Comparison of ENCODE assay signal across 1 cellular context in the genomic region with DNA sequence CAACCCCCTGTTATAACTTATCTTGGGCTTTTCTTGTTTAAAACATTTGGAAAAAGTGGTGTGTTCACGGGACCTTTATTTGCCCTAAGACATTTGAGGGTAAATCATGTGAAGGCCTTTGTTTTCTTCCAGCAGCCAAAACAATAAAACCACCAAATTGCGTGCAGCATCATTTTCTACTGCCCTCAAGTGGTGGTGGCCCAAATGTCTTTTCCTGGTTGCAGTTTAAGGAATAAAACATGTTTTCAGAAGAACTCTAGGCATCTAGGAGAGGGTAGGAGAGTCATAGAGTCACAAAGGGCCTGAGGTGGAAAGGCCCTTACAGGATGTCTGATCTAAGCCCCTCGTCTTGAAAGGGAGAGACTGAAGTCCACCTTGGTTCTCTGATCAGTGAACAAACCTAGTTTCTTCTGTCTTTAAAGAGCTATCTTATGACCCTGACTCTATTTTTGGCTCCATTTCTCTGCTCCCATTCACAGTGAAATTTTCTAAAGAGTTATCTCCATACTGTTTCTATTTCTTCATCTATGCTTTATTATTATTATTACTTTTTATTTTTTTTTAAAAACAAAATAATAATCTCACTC.
TF ChIP-seq lines count a peak whose summit lies in the region.

No MANE protein-coding gene starts in this region.

TF ChIP-seq in HEK293, 187 proteins besides CTCF, POLR2A, EP300 and RAD21 (continued from another document):
- TF ChIP-seq SETDB1 (IDR thresholded peaks at IDR 0.05; ENCODE audit: insufficient read length, low read length): no peak
- no peak for TF ChIP-seq ZNF473 (tag by site-specific recombination; IDR thresholded peaks at IDR 0.05)
- TF ChIP-seq ZNF654 (tag by site-specific recombination; IDR thresholded peaks at IDR 0.05; ENCODE audit: low read depth): peak; percentile 81
- TF ChIP-seq ZSCAN30 (tag by site-specific recombination; IDR thresholded peaks at IDR 0.05): peak; percentile 92
- TF ChIP-seq ZNF660 (tag by site-specific recombination; IDR thresholded peaks at IDR 0.05): peak; percentile 81
- TF ChIP-seq, protein P1, sequence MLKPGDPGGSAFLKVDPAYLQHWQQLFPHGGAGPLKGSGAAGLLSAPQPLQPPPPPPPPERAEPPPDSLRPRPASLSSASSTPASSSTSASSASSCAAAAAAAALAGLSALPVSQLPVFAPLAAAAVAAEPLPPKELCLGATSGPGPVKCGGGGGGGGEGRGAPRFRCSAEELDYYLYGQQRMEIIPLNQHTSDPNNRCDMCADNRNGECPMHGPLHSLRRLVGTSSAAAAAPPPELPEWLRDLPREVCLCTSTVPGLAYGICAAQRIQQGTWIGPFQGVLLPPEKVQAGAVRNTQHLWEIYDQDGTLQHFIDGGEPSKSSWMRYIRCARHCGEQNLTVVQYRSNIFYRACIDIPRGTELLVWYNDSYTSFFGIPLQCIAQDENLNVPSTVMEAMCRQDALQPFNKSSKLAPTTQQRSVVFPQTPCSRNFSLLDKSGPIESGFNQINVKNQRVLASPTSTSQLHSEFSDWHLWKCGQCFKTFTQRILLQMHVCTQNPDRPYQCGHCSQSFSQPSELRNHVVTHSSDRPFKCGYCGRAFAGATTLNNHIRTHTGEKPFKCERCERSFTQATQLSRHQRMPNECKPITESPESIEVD (tag by site-specific recombination; IDR thresholded peaks at IDR 0.05): peak; percentile 87
- TF ChIP-seq, protein P2, sequence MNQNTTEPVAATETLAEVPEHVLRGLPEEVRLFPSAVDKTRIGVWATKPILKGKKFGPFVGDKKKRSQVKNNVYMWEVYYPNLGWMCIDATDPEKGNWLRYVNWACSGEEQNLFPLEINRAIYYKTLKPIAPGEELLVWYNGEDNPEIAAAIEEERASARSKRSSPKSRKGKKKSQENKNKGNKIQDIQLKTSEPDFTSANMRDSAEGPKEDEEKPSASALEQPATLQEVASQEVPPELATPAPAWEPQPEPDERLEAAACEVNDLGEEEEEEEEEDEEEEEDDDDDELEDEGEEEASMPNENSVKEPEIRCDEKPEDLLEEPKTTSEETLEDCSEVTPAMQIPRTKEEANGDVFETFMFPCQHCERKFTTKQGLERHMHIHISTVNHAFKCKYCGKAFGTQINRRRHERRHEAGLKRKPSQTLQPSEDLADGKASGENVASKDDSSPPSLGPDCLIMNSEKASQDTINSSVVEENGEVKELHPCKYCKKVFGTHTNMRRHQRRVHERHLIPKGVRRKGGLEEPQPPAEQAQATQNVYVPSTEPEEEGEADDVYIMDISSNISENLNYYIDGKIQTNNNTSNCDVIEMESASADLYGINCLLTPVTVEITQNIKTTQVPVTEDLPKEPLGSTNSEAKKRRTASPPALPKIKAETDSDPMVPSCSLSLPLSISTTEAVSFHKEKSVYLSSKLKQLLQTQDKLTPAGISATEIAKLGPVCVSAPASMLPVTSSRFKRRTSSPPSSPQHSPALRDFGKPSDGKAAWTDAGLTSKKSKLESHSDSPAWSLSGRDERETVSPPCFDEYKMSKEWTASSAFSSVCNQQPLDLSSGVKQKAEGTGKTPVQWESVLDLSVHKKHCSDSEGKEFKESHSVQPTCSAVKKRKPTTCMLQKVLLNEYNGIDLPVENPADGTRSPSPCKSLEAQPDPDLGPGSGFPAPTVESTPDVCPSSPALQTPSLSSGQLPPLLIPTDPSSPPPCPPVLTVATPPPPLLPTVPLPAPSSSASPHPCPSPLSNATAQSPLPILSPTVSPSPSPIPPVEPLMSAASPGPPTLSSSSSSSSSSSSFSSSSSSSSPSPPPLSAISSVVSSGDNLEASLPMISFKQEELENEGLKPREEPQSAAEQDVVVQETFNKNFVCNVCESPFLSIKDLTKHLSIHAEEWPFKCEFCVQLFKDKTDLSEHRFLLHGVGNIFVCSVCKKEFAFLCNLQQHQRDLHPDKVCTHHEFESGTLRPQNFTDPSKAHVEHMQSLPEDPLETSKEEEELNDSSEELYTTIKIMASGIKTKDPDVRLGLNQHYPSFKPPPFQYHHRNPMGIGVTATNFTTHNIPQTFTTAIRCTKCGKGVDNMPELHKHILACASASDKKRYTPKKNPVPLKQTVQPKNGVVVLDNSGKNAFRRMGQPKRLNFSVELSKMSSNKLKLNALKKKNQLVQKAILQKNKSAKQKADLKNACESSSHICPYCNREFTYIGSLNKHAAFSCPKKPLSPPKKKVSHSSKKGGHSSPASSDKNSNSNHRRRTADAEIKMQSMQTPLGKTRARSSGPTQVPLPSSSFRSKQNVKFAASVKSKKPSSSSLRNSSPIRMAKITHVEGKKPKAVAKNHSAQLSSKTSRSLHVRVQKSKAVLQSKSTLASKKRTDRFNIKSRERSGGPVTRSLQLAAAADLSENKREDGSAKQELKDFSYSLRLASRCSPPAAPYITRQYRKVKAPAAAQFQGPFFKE (tag by site-specific recombination; IDR thresholded peaks at IDR 0.05; ENCODE audit: borderline replicate concordance): no peak
- no peak for TF ChIP-seq ZNF548 (tag by site-specific recombination; IDR thresholded peaks at IDR 0.05)
- no peak for TF ChIP-seq ZFHX2 (tag by site-specific recombination; conservative IDR thresholded peaks at IDR 0.05)
- TF ChIP-seq ZNF2 (tag by site-specific recombination; IDR thresholded peaks at IDR 0.05): peak; percentile 70
- no peak for TF ChIP-seq ZNF404 (tag by site-specific recombination; IDR thresholded peaks at IDR 0.05)
- no peak for TF ChIP-seq ZNF155 (tag by site-specific recombination; IDR thresholded peaks at IDR 0.05)
- peak; percentile 29; the same call in 1 of the 2 replicates for TF ChIP-seq IKZF3 (tag by site-specific recombination; IDR thresholded peaks at IDR 0.05)
- 0 out of 2 replicates have a peak, but pooled peaks have one; percentile 35 for TF ChIP-seq ZEB2 (tag by site-specific recombination; IDR thresholded peaks at IDR 0.05)
- TF ChIP-seq, protein P3, sequence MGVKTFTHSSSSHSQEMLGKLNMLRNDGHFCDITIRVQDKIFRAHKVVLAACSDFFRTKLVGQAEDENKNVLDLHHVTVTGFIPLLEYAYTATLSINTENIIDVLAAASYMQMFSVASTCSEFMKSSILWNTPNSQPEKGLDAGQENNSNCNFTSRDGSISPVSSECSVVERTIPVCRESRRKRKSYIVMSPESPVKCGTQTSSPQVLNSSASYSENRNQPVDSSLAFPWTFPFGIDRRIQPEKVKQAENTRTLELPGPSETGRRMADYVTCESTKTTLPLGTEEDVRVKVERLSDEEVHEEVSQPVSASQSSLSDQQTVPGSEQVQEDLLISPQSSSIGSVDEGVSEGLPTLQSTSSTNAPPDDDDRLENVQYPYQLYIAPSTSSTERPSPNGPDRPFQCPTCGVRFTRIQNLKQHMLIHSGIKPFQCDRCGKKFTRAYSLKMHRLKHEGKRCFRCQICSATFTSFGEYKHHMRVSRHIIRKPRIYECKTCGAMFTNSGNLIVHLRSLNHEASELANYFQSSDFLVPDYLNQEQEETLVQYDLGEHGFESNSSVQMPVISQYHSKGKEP (tag by site-specific recombination; IDR thresholded peaks at IDR 0.05): peak; percentile 41; the same call in 1 of the 2 replicates
- TF ChIP-seq ZNF16 (tag by site-specific recombination; IDR thresholded peaks at IDR 0.05; ENCODE audit: low read depth): no peak
- peak; percentile 25; the same call in 1 of the 2 replicates for TF ChIP-seq ZBTB17 (tag by site-specific recombination; IDR thresholded peaks at IDR 0.05)
